8 cellular contexts compared by ENCODE assay signal in genomic region chr18:41954827-41955613, GRCh38. TPM values are rescaled to one million over a fixed set of nuclear protein-coding genes. Genes with fewer than 3 reads are reported as not detected.
DNase-seq lines count a peak whose midpoint lies in the region; FAIRE-seq and TF ChIP-seq lines count a peak whose summit lies in the region.

Gene PIK3C3 (plus strand): TSS chr18:41955234. CDS start chr18:41955292, 58 bp downstream.

- peaks cover 19% of the 10 kb centered on the region for H3K36me3 Mint-ChIP-seq in activated naive CD4-positive, alpha-beta T cell treated with anti-CD3 and anti-CD28 coated beads for 36 hours (ENCODE audit: low read depth)

- peak; percentile 98 for FAIRE-seq in frontal cortex (lab: Jason Lieb, UNC)

- H4K91ac ChIP-seq in neuronal stem cell (ENCODE audit: low read depth, low read length, poor library complexity), result no peak within 1 kb of the TSS

- CTCF ChIA-PET in activated naive CD4-positive, alpha-beta T cell treated with anti-CD3 and anti-CD28 coated beads for 36 hours (lab: Charles Lee), result interaction anchor here (0.6 to 1.3 kb wide), 2 partner anchors 21 to 1758 kb away, joined by 3 to 5 read pairs; no protein-coding TSS in a partner anchor

- H3K4ac ChIP-seq in neuronal stem cell (ENCODE audit: low read length), result no peak within 1 kb of the TSS

- TF ChIP-seq CTCF in HFF-Myc (IDR thresholded peaks at IDR 0.05; ENCODE audit: low read depth, low read length, missing control alignments) (no peak), subcutaneous adipose tissue (IDR thresholded peaks at IDR 0.05; ENCODE audit: low read depth) (no peak)

- no peaks in the 10 kb centered on the region for H3K9me3 Mint-ChIP-seq in activated naive CD4-positive, alpha-beta T cell treated with anti-CD3 and anti-CD28 coated beads for 36 hours

- no CpG with 5 or more reads among the region's 38 CpGs for WGBS in neuronal stem cell (ENCODE audit: extremely low coverage in 2 of 2, insufficient read length in 2 of 2, insufficient replicate concordance in 1 of 2), 2 donors

- no peak within 1 kb of the TSS for H2BK5ac ChIP-seq in neuronal stem cell (ENCODE audit: low read length)

- no peak within 1 kb of the TSS for H2BK15ac ChIP-seq in neuronal stem cell (ENCODE audit: low read length)

- no peak within 1 kb of the TSS for H3K14ac ChIP-seq in neuronal stem cell (ENCODE audit: low read length)

- peak within 1 kb of the TSS; percentile 92 for H2AFZ ChIP-seq in neuronal stem cell (ENCODE audit: low read length)

- peaks cover 4 to 29% of the 10 kb centered on the region in 2 donors for H3K36me3 ChIP-seq in neuronal stem cell (replicated peaks in 1 of 2; ENCODE audit: control insufficient read depth in 2 of 2, insufficient read depth in 2 of 2, low read length in 2 of 2)

- no peak within 1 kb of the TSS for H2AK5ac ChIP-seq in neuronal stem cell (ENCODE audit: low read depth, low read length)

- H3K9me3 ChIP-seq in neuronal stem cell (replicated peaks in 1 of 2; ENCODE audit: control insufficient read depth in 2 of 2, insufficient read depth in 1 of 2, low read depth in 1 of 2, low read length in 2 of 2), result no peaks in the 10 kb centered on the region

- H3K4me3 Mint-ChIP-seq in activated naive CD4-positive, alpha-beta T cell treated with anti-CD3 and anti-CD28 coated beads for 36 hours, result peak within 1 kb of the TSS; percentile 100

- peak within 1 kb of the TSS; percentile 45 for H3K4me2 ChIP-seq in neuronal stem cell (ENCODE audit: insufficient read depth, low read length, poor library complexity, severe bottlenecking)

- peaks cover 32% of the 10 kb centered on the region for H3K4me1 Mint-ChIP-seq in activated naive CD4-positive, alpha-beta T cell treated with anti-CD3 and anti-CD28 coated beads for 36 hours (ENCODE audit: low read depth)

- DNase-seq in GM03348 (ENCODE audit: low spot score) (peak; percentile 96), HFF-Myc (ENCODE audit: extremely low read depth, low read depth) (peak; percentile 93), NAMALWA (ENCODE audit: low spot score) (peak; percentile 98), SK-N-DZ (ENCODE audit: low spot score) (peak; percentile 98), frontal cortex (ENCODE audit: low spot score in 2 of 2) (peak; percentile 72 to 84), neuronal stem cell (ENCODE audit: low spot score) (peak; percentile 86)
- peak; percentile 97 for DNase-seq in activated naive CD4-positive, alpha-beta T cell treated with anti-CD3 and anti-CD28 coated beads for 36 hours

- no peak within 1 kb of the TSS for H4K8ac ChIP-seq in neuronal stem cell (ENCODE audit: low read depth, low read length)

- peaks cover 4 to 8% of the 10 kb centered on the region in 2 donors for H3K4me1 ChIP-seq in neuronal stem cell (ENCODE audit: control insufficient read depth in 2 of 2, insufficient read depth in 1 of 2, low read depth in 1 of 2, low read length in 2 of 2)

- peaks cover 2% of the 10 kb centered on the region for H3K79me1 ChIP-seq in neuronal stem cell (ENCODE audit: low read depth, low read length)

- H2BK12ac ChIP-seq in neuronal stem cell (ENCODE audit: low read length), result no peak within 1 kb of the TSS

- peaks cover 2% of the 10 kb centered on the region for H3K27me3 Mint-ChIP-seq in activated naive CD4-positive, alpha-beta T cell treated with anti-CD3 and anti-CD28 coated beads for 36 hours (ENCODE audit: low read depth)

- intact Hi-C loops in activated naive CD4-positive, alpha-beta T cell treated with anti-CD3 and anti-CD28 coated beads for 36 hours (cut with micrococcal nuclease), result loop anchor here (1.0 kb wide), 3 partner anchors 8 to 28 kb away; no protein-coding TSS in a partner anchor

- no peaks in the 10 kb centered on the region for H3K27me3 ChIP-seq in neuronal stem cell (ENCODE audit: control insufficient read depth in 3 of 3, insufficient read depth in 3 of 3, low read depth in 1 of 3, low read length in 3 of 3)

- H2BK120ac ChIP-seq in neuronal stem cell (ENCODE audit: low read depth, low read length), result no peak within 1 kb of the TSS

- no peak within 1 kb of the TSS for H3K27ac ChIP-seq in neuronal stem cell (replicated peaks; ENCODE audit: low read length)

- no peak within 1 kb of the TSS for H3K23ac ChIP-seq in neuronal stem cell (ENCODE audit: low read depth, low read length, poor library complexity)

- H3K27ac Mint-ChIP-seq in activated naive CD4-positive, alpha-beta T cell treated with anti-CD3 and anti-CD28 coated beads for 36 hours, result peak within 1 kb of the TSS; percentile 97

- no peak within 1 kb of the TSS for H3K18ac ChIP-seq in neuronal stem cell (ENCODE audit: low read length)

- H3K9ac ChIP-seq in neuronal stem cell (ENCODE audit: low read depth, low read length, poor library complexity), result no peak within 1 kb of the TSS

- H3K4me3 ChIP-seq in HFF-Myc (replicated peaks; ENCODE audit: low read depth, low read length), result peak within 1 kb of the TSS; percentile 76
- peak within 1 kb of the TSS; percentile 69 to 86 for H3K4me3 ChIP-seq in neuronal stem cell (ENCODE audit: low read length in 2 of 2)

RNA-seq across cellular contexts. Expression of gene PIK3C3, which starts in this region (rescaled TPM):
- 47.6 and 52.6 TPM in 2 replicates for polyA plus RNA-seq in SK-N-DZ (2014; cell fraction: cytosol; rRNA removed)
- polyA plus RNA-seq in SK-N-DZ (2014; cell fraction: nucleus; rRNA removed), result 23.4 and 27.9 TPM in 2 replicates
- total RNA-seq in activated naive CD4-positive, alpha-beta T cell treated with anti-CD3 and anti-CD28 coated beads for 36 hours, result 10 to 100 TPM; 35.3 to 35.4 TPM
- total RNA-seq in frontal cortex (74.6 TPM), subcutaneous adipose tissue (10 to 100 TPM; 41.1 to 60.1 (median 47.6) TPM)
- polyA plus RNA-seq in neuronal stem cell (2013, experiment 1 of 2), result 21.8 TPM
- 24.1 TPM for polyA plus RNA-seq in neuronal stem cell (2013, experiment 2 of 2)
